ENCODE assay signal across 8 cellular contexts in genomic region chr9:21402387-21403247, GRCh38. TPM values are rescaled to one million over a fixed set of nuclear protein-coding genes. Genes with fewer than 3 reads are reported as not detected.
DNase-seq lines count a peak whose midpoint lies in the region; TF ChIP-seq lines count a peak whose summit lies in the region.

No MANE protein-coding gene starts in this region.

- TF ChIP-seq POLR2A in prostate gland (IDR thresholded peaks at IDR 0.05) = no peak

- intact Hi-C loops in prostate gland (cut with DNase I) = no loop called here

- DNase-seq in activated CD8-positive, alpha-beta memory T cell treated with anti-CD3 and anti-CD28 coated beads, Interleukin-2, amount 50 U/mL, for 48 hours = peak; percentile 56
- DNase-seq in activated CD8-positive, alpha-beta memory T cell treated with anti-CD3 and anti-CD28 coated beads, Interleukin-2, amount 50 U/mL, for 4 hours = no peak
- DNase-seq in MG63 (peak; percentile 73), fibroblast of the aortic adventitia (ENCODE audit: low read depth) (no peak), prostate gland (ENCODE audit: low spot score) (no peak), NCI-H510A treated with DMSO at 0.1 percent for 48 hours (lab: John Stamatoyannopoulos, UW) (no peak), NCI-H69 (lab: John Stamatoyannopoulos, UW) (no peak)
- no peak for DNase-seq in activated effector memory CD4-positive, alpha-beta T cell treated with Interleukin-2 at 50 U/mL for 16 hours

- H3K4me3 ChIP-seq in MG63 (peak overlapping the region; percentile 32), fibroblast of the aortic adventitia (ENCODE audit: low read depth, low read length) (peak overlapping the region; percentile 38), prostate gland (peak overlapping the region; percentile 7 to 11)

- WGBS in prostate gland = 3% methylated on average over 53 of the region's 53 CpGs

- no peaks in the 10 kb centered on the region for H3K9me3 ChIP-seq in MG63
- no peaks in the 10 kb centered on the region for H3K9me3 ChIP-seq in prostate gland

- H3K4me1 ChIP-seq in prostate gland (replicated peaks) = no peaks in the 10 kb centered on the region

- H3K27ac ChIP-seq in prostate gland = no peak overlapping the region

- H3K36me3 ChIP-seq in MG63 = no peaks in the 10 kb centered on the region
- H3K36me3 ChIP-seq in prostate gland = no peaks in the 10 kb centered on the region

- H3K27me3 ChIP-seq in MG63 (peaks cover 47% of the 10 kb centered on the region), prostate gland (replicated peaks; ENCODE audit: insufficient read depth) (peaks cover 6% of the 10 kb centered on the region)

- TF ChIP-seq CTCF in fibroblast of the aortic adventitia (IDR thresholded peaks at IDR 0.05; ENCODE audit: insufficient read depth, low read length) (no peak), prostate gland (IDR thresholded peaks at IDR 0.05) (no peak)

RNA-seq across cellular contexts. Expression of gene IFNA8, which starts 6.3 kb away (rescaled TPM):
- not detected in 2 replicates for total RNA-seq in MG63 (2014; rRNA removed; shearing (Covaris generic); ENCODE audit: low replicate concordance)
- total RNA-seq in fibroblast of the aortic adventitia (ENCODE audit: low replicate concordance) = not detected in 2 replicates
- total RNA-seq in prostate gland = not detected

RNA-seq across cellular contexts. Expression of gene IFNA2, which starts 17.4 kb away (rescaled TPM):
- not detected in 2 replicates for total RNA-seq in MG63 (2014; rRNA removed; shearing (Covaris generic); ENCODE audit: low replicate concordance)
- total RNA-seq in fibroblast of the aortic adventitia (ENCODE audit: low replicate concordance) (not detected in 2 replicates), prostate gland (not detected)

RNA-seq across cellular contexts. Expression of gene IFNA13, which starts 34.8 kb away (rescaled TPM):
- total RNA-seq in MG63 (2014; rRNA removed; shearing (Covaris generic); ENCODE audit: low replicate concordance) = not detected in 2 replicates
- total RNA-seq in fibroblast of the aortic adventitia (ENCODE audit: low replicate concordance) (not detected in 2 replicates), prostate gland (not detected)

RNA-seq across cellular contexts. Expression of gene IFNA1, which starts 37.6 kb away (rescaled TPM):
- not detected in 2 replicates for total RNA-seq in MG63 (2014; rRNA removed; shearing (Covaris generic); ENCODE audit: low replicate concordance)
- total RNA-seq in fibroblast of the aortic adventitia (ENCODE audit: low replicate concordance) = not detected in 2 replicates
- not detected for total RNA-seq in prostate gland

RNA-seq across cellular contexts. Expression of gene IFNA6, which starts 51.9 kb away (rescaled TPM):
- not detected in 2 replicates for total RNA-seq in MG63 (2014; rRNA removed; shearing (Covaris generic); ENCODE audit: low replicate concordance)
- total RNA-seq in fibroblast of the aortic adventitia (ENCODE audit: low replicate concordance) (not detected in 2 replicates), prostate gland (under 1 TPM in 1 of 2 donors, not detected in 1; 0.34 TPM)

Comparison
In these comparisons a context has a peak if more than half of its experiments do, and no peak if none do; other contexts are left out.
1. DNase-seq: peak in activated CD8-positive, alpha-beta memory T cell treated with anti-CD3 and anti-CD28 coated beads, Interleukin-2, amount 50 U/mL, for 48 hours (single experiment) and MG63 (single experiment); none in activated CD8-positive, alpha-beta memory T cell treated with anti-CD3 and anti-CD28 coated beads, Interleukin-2, amount 50 U/mL, for 4 hours (single experiment), fibroblast of the aortic adventitia (single experiment), prostate gland (single experiment), NCI-H510A treated with DMSO at 0.1 percent for 48 hours (single experiment), activated effector memory CD4-positive, alpha-beta T cell treated with Interleukin-2 at 50 U/mL for 16 hours (single experiment) and NCI-H69 (single experiment).
2. Peak in every context shown above with its lines, with median percentiles within 50 percentile points of each other: H3K4me3 ChIP-seq.